ENCODE assay signal across 19 cellular contexts in genomic region chr10:131974034-131974817, GRCh38. TPM values are rescaled to one million over a fixed set of nuclear protein-coding genes. Genes with fewer than 3 reads are reported as not detected.
A peak's percentile ranks its signal among the peaks of the same experiment; 100 is the strongest.
DNase-seq lines count a peak whose midpoint lies in the region; ATAC-seq lines count a peak whose summit lies in the region.
"Had no signal": no experiment of that assay in that cellular context is flagged by ENCODE, and none has a peak within 500 bp of the region (broad histone marks: within the 10 kb centered on the region; RNA-seq: fewer than 3 reads in every experiment).

No MANE protein-coding gene starts in this region.

- H3K9me3 Mint-ChIP-seq in activated naive CD4-positive, alpha-beta T cell treated with anti-CD3 and anti-CD28 coated beads, Interleukin-2, amount 50 U/mL, for 24 hours: no peaks in the 10 kb centered on the region
- H3K9me3 Mint-ChIP-seq in activated CD4-positive, alpha-beta memory T cell treated with anti-CD3 and anti-CD28 coated beads, Interleukin-2, amount 10 ng/mL, durations not matched to agents 7 days and 5 days: no peaks in the 10 kb centered on the region
- H3K9me3 Mint-ChIP-seq: neural crest cell had no signal

- POLR2A ChIA-PET in activated CD4-positive, alpha-beta memory T cell treated with anti-CD3 and anti-CD28 coated beads, Interleukin-2, amount 10 ng/mL, durations not matched to agents 7 days and 5 days (lab: Charles Lee): interaction anchor here (1.1 to 3.2 kb wide), 5 partner anchors 9 to 77 kb away, joined by 3 to 17 read pairs (median 6); no protein-coding TSS in a partner anchor

- peaks cover 90% of the 10 kb centered on the region for H3K4me1 Mint-ChIP-seq in activated naive CD4-positive, alpha-beta T cell treated with anti-CD3 and anti-CD28 coated beads, Interleukin-2, amount 50 U/mL, for 24 hours
- peaks cover 75% of the 10 kb centered on the region for H3K4me1 Mint-ChIP-seq in activated CD4-positive, alpha-beta memory T cell treated with anti-CD3 and anti-CD28 coated beads, Interleukin-2, amount 10 ng/mL, durations not matched to agents 7 days and 5 days

- CTCF ChIA-PET in activated CD4-positive, alpha-beta memory T cell treated with anti-CD3 and anti-CD28 coated beads, Interleukin-2, amount 10 ng/mL, durations not matched to agents 7 days and 5 days (lab: Charles Lee): interaction anchor here (1.1 to 3.3 kb wide), 5 partner anchors 10 to 88 kb away, joined by 3 to 18 read pairs (median 3); no protein-coding TSS in a partner anchor

- peak overlapping the region in 2 of 3 donors; percentile 22 to 32 for H3K4me3 ChIP-seq in skeletal muscle tissue (ENCODE audit: low read length in 3 of 3)
- H3K4me3 ChIP-seq: coronary artery had no signal

- H3K9ac ChIP-seq in skeletal muscle tissue (ENCODE audit: low read depth in 1 of 3, low read length in 3 of 3): no peak overlapping the region

- no peak for DNase-seq in activated naive CD4-positive, alpha-beta T cell treated with anti-CD3 and anti-CD28 coated beads, Interleukin-2, amount 50 U/mL, for 16 hours
- no peak for DNase-seq in activated CD4-positive, alpha-beta memory T cell treated with anti-CD3 and anti-CD28 coated beads, Interleukin-2, amount 10 ng/mL, durations not matched to agents 7 days and 5 days
- peak; percentile 7 for DNase-seq in cardiac septum (ENCODE audit: low spot score)
- no peak for DNase-seq in activated gamma-delta T cell treated with Interleukin-2 at 50 U/mL for 16 hours
- DNase-seq: activated CD8-positive, alpha-beta memory T cell treated with anti-CD3 and anti-CD28 coated beads, Interleukin-2, amount 50 U/mL, for 4 hours; amniotic stem cell; erythroblast; KG1; NCI-H1105; NCI-H748 treated with DMSO at 0.1 percent for 48 hours; retina; WERI-Rb-1 had no signal

- H3K27ac ChIP-seq in skeletal muscle tissue (ENCODE audit: low read depth, low read length): peak overlapping the region; percentile 71
- H3K27ac ChIP-seq: coronary artery, WERI-Rb-1 had no signal

- peak overlapping the region; percentile 79 for H3K27ac Mint-ChIP-seq in activated naive CD4-positive, alpha-beta T cell treated with anti-CD3 and anti-CD28 coated beads, Interleukin-2, amount 50 U/mL, for 24 hours
- peak overlapping the region; percentile 77 for H3K27ac Mint-ChIP-seq in activated CD4-positive, alpha-beta memory T cell treated with anti-CD3 and anti-CD28 coated beads, Interleukin-2, amount 10 ng/mL, durations not matched to agents 7 days and 5 days

- H3K27me3 Mint-ChIP-seq in activated naive CD4-positive, alpha-beta T cell treated with anti-CD3 and anti-CD28 coated beads, Interleukin-2, amount 50 U/mL, for 24 hours: no peaks in the 10 kb centered on the region
- H3K27me3 Mint-ChIP-seq in activated CD4-positive, alpha-beta memory T cell treated with anti-CD3 and anti-CD28 coated beads, Interleukin-2, amount 10 ng/mL, durations not matched to agents 7 days and 5 days: no peaks in the 10 kb centered on the region

- ATAC-seq in HG03521 (IDR thresholded peaks at IDR 0.05; ENCODE audit: unreplicated experiment): no peak
- ATAC-seq in HG03097 (IDR thresholded peaks at IDR 0.05; ENCODE audit: low FRiP score, unreplicated experiment): no peak
- ATAC-seq: Panc1 had no signal

- H3K4me3 Mint-ChIP-seq in activated naive CD4-positive, alpha-beta T cell treated with anti-CD3 and anti-CD28 coated beads, Interleukin-2, amount 50 U/mL, for 24 hours: no peak overlapping the region
- H3K4me3 Mint-ChIP-seq in activated CD4-positive, alpha-beta memory T cell treated with anti-CD3 and anti-CD28 coated beads, Interleukin-2, amount 10 ng/mL, durations not matched to agents 7 days and 5 days: peak overlapping the region; percentile 53
- H3K4me3 Mint-ChIP-seq: neural crest cell had no signal

- H3K36me3 ChIP-seq in skeletal muscle tissue (ENCODE audit: control insufficient read depth in 3 of 3, insufficient read depth in 3 of 3, low read length in 3 of 3): peaks cover 19 to 22% (median 19%) of the 10 kb centered on the region in 3 donors

- H3K36me3 Mint-ChIP-seq in activated naive CD4-positive, alpha-beta T cell treated with anti-CD3 and anti-CD28 coated beads, Interleukin-2, amount 50 U/mL, for 24 hours: peaks cover 7% of the 10 kb centered on the region
- H3K36me3 Mint-ChIP-seq in activated CD4-positive, alpha-beta memory T cell treated with anti-CD3 and anti-CD28 coated beads, Interleukin-2, amount 10 ng/mL, durations not matched to agents 7 days and 5 days (ENCODE audit: low read depth): peaks cover 53% of the 10 kb centered on the region

- intact Hi-C loops in cardiac septum (cut with DNase I): no loop called here

- H3K27me3 ChIP-seq in skeletal muscle tissue (ENCODE audit: control insufficient read depth in 3 of 3, insufficient read depth in 3 of 3, low read length in 3 of 3): no peaks in the 10 kb centered on the region

- H3K9me3 ChIP-seq in skeletal muscle tissue (ENCODE audit: control insufficient read depth in 3 of 3, low read length in 3 of 3): no peaks in the 10 kb centered on the region

- peaks cover 29 to 54% (median 33%) of the 10 kb centered on the region in 3 donors for H3K4me1 ChIP-seq in skeletal muscle tissue (ENCODE audit: control insufficient read depth in 3 of 3, insufficient read depth in 3 of 3, low read length in 3 of 3)

RNA-seq across cellular contexts. Expression of gene BNIP3, which starts 7.5 kb away (rescaled TPM):
- total RNA-seq in activated CD4-positive, alpha-beta memory T cell treated with anti-CD3 and anti-CD28 coated beads, Interleukin-2, amount 10 ng/mL, durations not matched to agents 7 days and 5 days: 10 to 100 TPM; 60.2 to 62.3 TPM
- total RNA-seq in cardiac septum (112 TPM), skeletal muscle tissue (20.9 TPM)
